In genomic region chr3:129494499-129494898, GRCh38 we compare ENCODE assay signal across 17 cellular contexts. TPM values are rescaled to one million over a fixed set of nuclear protein-coding genes. Genes with fewer than 3 reads are reported as not detected.
A peak's percentile ranks its signal among the peaks of the same experiment; 100 is the strongest.
DNase-seq lines count a peak whose midpoint lies in the region; ATAC-seq, FAIRE-seq and TF ChIP-seq lines count a peak whose summit lies in the region.
"Not testable (repeated sequence)": the region's sequence is repeated elsewhere in the genome, so short reads cannot be mapped to it uniquely, and the experiment has no call there.
"Had no signal": no experiment of that assay in that cellular context is flagged by ENCODE, and none has a peak within 500 bp of the region (broad histone marks: within the 10 kb centered on the region; RNA-seq: fewer than 3 reads in every experiment).

No MANE protein-coding gene starts in this region.

- H3K79me2 ChIP-seq in GM23338 (replicated peaks; ENCODE audit: insufficient read depth); fibroblast of lung (ENCODE audit: control insufficient read depth, insufficient read depth, low read length); HepG2 (ENCODE audit: insufficient read depth, low read length); smooth muscle cell (ENCODE audit: low read depth): not testable (repeated sequence)

- TF ChIP-seq EP300 in HepG2 (IDR thresholded peaks at IDR 0.05; ENCODE audit: low read depth in 2 of 2, low read length in 2 of 2); HepG2 (CRISPR knock-in tag; IDR thresholded peaks at IDR 0.05; ENCODE audit: borderline replicate concordance): not testable (repeated sequence)

- not testable (repeated sequence) for DNase-seq in GM23338 (ENCODE audit: low spot score); SJCRH30; central memory CD8-positive, alpha-beta T cell (ENCODE audit: low spot score in 2 of 2); HepG2 (ENCODE audit: low spot score); osteocyte (ENCODE audit: extremely low spot score, unreplicated experiment); smooth muscle cell (lab: John Stamatoyannopoulos, UW; ENCODE audit: unreplicated experiment); uterus
- peak in 1 of 2 donors; percentile 36 for DNase-seq in fibroblast of lung (ENCODE audit: low read depth in 2 of 2)

- not testable (repeated sequence) for ATAC-seq in GM23338; central memory CD8-positive, alpha-beta T cell (replicated peaks; ENCODE audit: extremely low read depth, poor library complexity, severe bottlenecking)
- ATAC-seq in HepG2: peak; percentile 2; the same call in 1 of the 3 replicates

- H3K27ac Mint-ChIP-seq in GM23338: not testable (repeated sequence)
- peak overlapping the region; percentile 10 for H3K27ac Mint-ChIP-seq in central memory CD8-positive, alpha-beta T cell (ENCODE audit: low read depth)
- peak overlapping the region; percentile 71 for H3K27ac Mint-ChIP-seq in osteocyte (ENCODE audit: unreplicated experiment)

- not testable (repeated sequence) for H3K4me2 ChIP-seq in GM23338; HepG2 (ENCODE audit: low read depth, low read length)
- H3K4me2 ChIP-seq in fibroblast of lung (ENCODE audit: extremely low read depth, insufficient read depth, low read length) (peak overlapping the region; percentile 34), smooth muscle cell (peak overlapping the region; percentile 28)

- not testable (repeated sequence) for H3K27me3 ChIP-seq in GM23338 (ENCODE audit: insufficient read depth); SJCRH30; fibroblast of lung (ENCODE audit: control insufficient read depth, insufficient read depth, low read length); HepG2 (ENCODE audit: control insufficient read depth in 1 of 2, insufficient read depth in 2 of 2, low read length in 2 of 2); smooth muscle cell (ENCODE audit: low read depth); uterus

- not testable (repeated sequence) for BruUV-seq in HepG2 (replicated peaks; lab: Mats Ljungman, UMichigan)

- CTCF ChIA-PET in HepG2 (lab: Yijun Ruan, JAX; ENCODE audit: low intra/inter-chr PET ratio, low total read pairs): not testable (repeated sequence)

- not testable (repeated sequence) for H4K20me1 ChIP-seq in GM23338 (replicated peaks; ENCODE audit: insufficient read depth); fibroblast of lung (ENCODE audit: control insufficient read depth, extremely low read depth, insufficient read depth, low read length); HepG2 (ENCODE audit: insufficient read depth, low read length); smooth muscle cell (ENCODE audit: low read depth)

- not testable (repeated sequence) for H3K9me3 Mint-ChIP-seq in GM23338; central memory CD8-positive, alpha-beta T cell; osteocyte (ENCODE audit: unreplicated experiment)

- POLR2A ChIA-PET in HepG2 (lab: Yijun Ruan, JAX): interaction anchor here (0.6 to 4.5 kb wide), 3 partner anchors 102 to 132 kb away, joined by 4 to 18 read pairs (median 5); no protein-coding TSS in a partner anchor

- intact Hi-C loops in HepG2 (cut with micrococcal nuclease; ENCODE audit: unreplicated experiment): loop anchor here (10.0 kb wide), 1 partner anchor 60 kb away; no protein-coding TSS in a partner anchor
- intact Hi-C loops in uterus (cut with DNase I; ENCODE audit: low total_unique reads): not testable (repeated sequence)

- FAIRE-seq in HepG2 (lab: Jason Lieb, UNC): not testable (repeated sequence)

- WGBS in HepG2 (ENCODE audit: low lambda C conversion rate): 75% methylated on average over 5 of the region's 5 CpGs
- 26% methylated on average over 5 of the region's 5 CpGs for WGBS in smooth muscle cell (ENCODE audit: low lambda C conversion rate)

- not testable (repeated sequence) for TF ChIP-seq POLR2A in HepG2 (IDR thresholded peaks at IDR 0.05; ENCODE audit: insufficient read depth in 1 of 2, low read depth in 2 of 2, low read length in 2 of 2); uterus (IDR thresholded peaks at IDR 0.05)

- in situ Hi-C loops in HepG2 (cut with HindIII; ENCODE audit: extremely low pct_ligation_motif_present, low pct_unique_long_range_greater_than_20kb): loop anchor here (5.0 kb wide), 2 partner anchors 58 to 343 kb away; no protein-coding TSS in a partner anchor

- H3K9me3 ChIP-seq in SJCRH30 (replicated peaks); fibroblast of lung (ENCODE audit: control insufficient read depth, insufficient read depth, low read depth, low read length); HepG2 (ENCODE audit: low read length); smooth muscle cell (replicated peaks; ENCODE audit: low read depth); uterus: not testable (repeated sequence)

- H2AFZ ChIP-seq in GM23338; fibroblast of lung (ENCODE audit: low read length); HepG2 (ENCODE audit: low read length); smooth muscle cell (ENCODE audit: low read depth): not testable (repeated sequence)

- H3K4me1 Mint-ChIP-seq in GM23338: peaks cover 14% of the 10 kb centered on the region
- not testable (repeated sequence) for H3K4me1 Mint-ChIP-seq in central memory CD8-positive, alpha-beta T cell
- H3K4me1 Mint-ChIP-seq in osteocyte (ENCODE audit: unreplicated experiment): peaks cover 31% of the 10 kb centered on the region

- peaks cover 13% of the 10 kb centered on the region for H3K27me3 Mint-ChIP-seq in GM23338 (ENCODE audit: insufficient read depth, low read depth, poor library complexity)
- not testable (repeated sequence) for H3K27me3 Mint-ChIP-seq in central memory CD8-positive, alpha-beta T cell; osteocyte (ENCODE audit: unreplicated experiment)

- H3K27ac ChIP-seq in GM23338 (ENCODE audit: low read depth): 0 out of 2 replicates have a peak overlapping the region, but pooled peaks have one; percentile 32
- peak overlapping the region; percentile 14; the same call in 1 of the 2 replicates for H3K27ac ChIP-seq in SJCRH30
- peak overlapping the region; percentile 73 for H3K27ac ChIP-seq in fibroblast of lung (ENCODE audit: insufficient read depth, low read length)
- peak overlapping the region; percentile 74 for H3K27ac ChIP-seq in HepG2 (ENCODE audit: extremely low read length, insufficient read depth, low read length)
- H3K27ac ChIP-seq in smooth muscle cell (ENCODE audit: low read depth): peak overlapping the region; percentile 94
- H3K27ac ChIP-seq in uterus: peak overlapping the region; percentile 80 to 84

- H3K4me3 ChIP-seq in GM23338; SJCRH30; fibroblast of lung (replicated peaks in 1 of 4; ENCODE audit: control extremely low read depth in 1 of 4, insufficient read depth in 1 of 4, low read depth in 3 of 4, low read length in 4 of 4); HepG2 (replicated peaks in 1 of 3; ENCODE audit: insufficient read depth in 1 of 3, low read depth in 2 of 3, low read length in 3 of 3); smooth muscle cell; uterus: not testable (repeated sequence)

- not testable (repeated sequence) for H3F3A ChIP-seq in GM23338 (replicated peaks; ENCODE audit: low read depth)
- peaks cover 27% of the 10 kb centered on the region for H3F3A ChIP-seq in smooth muscle cell (ENCODE audit: low read depth)

- not testable (repeated sequence) for H3K9ac ChIP-seq in fibroblast of lung (ENCODE audit: insufficient read depth, low read length)
- H3K9ac ChIP-seq in HepG2 (ENCODE audit: insufficient read depth, low read depth, low read length) (peak overlapping the region; percentile 16; the same call in 1 of the 2 replicates), smooth muscle cell (ENCODE audit: low read depth) (peak overlapping the region; percentile 40)

- TF ChIP-seq CTCF in GM23338 (conservative IDR thresholded peaks at IDR 0.05; ENCODE audit: low read depth in 2 of 2); fibroblast of lung (conservative IDR thresholded peaks at IDR 0.05 in 1 of 2, IDR thresholded peaks at IDR 0.05 in 1 of 2; ENCODE audit: low read depth in 1 of 2, low read length in 2 of 2); HepG2 (CRISPR knock-in tag; IDR thresholded peaks at IDR 0.05); osteocyte (IDR thresholded peaks at IDR 0.05); smooth muscle cell (IDR thresholded peaks at IDR 0.05; ENCODE audit: borderline replicate concordance, insufficient read depth, poor library complexity, severe bottlenecking); uterus (IDR thresholded peaks at IDR 0.05): not testable (repeated sequence)

- H3K9me2 ChIP-seq in GM23338 (ENCODE audit: insufficient read depth): not testable (repeated sequence)

- TF ChIP-seq RAD21 in HepG2 (CRISPR knock-in tag; IDR thresholded peaks at IDR 0.05): not testable (repeated sequence)

- not testable (repeated sequence) for H3K36me3 ChIP-seq in GM23338 (ENCODE audit: insufficient read depth); SJCRH30; fibroblast of lung (ENCODE audit: control insufficient read depth, insufficient read depth, low read length); HepG2 (replicated peaks in 1 of 2; ENCODE audit: control insufficient read depth in 1 of 2, insufficient read depth in 2 of 2, low read length in 2 of 2); smooth muscle cell (ENCODE audit: low read depth); uterus

- H3K36me3 Mint-ChIP-seq in GM23338 (ENCODE audit: low read depth); central memory CD8-positive, alpha-beta T cell (ENCODE audit: insufficient read depth): not testable (repeated sequence)
- peaks cover 12% of the 10 kb centered on the region for H3K36me3 Mint-ChIP-seq in osteocyte (ENCODE audit: unreplicated experiment)

- H3K4me1 ChIP-seq in GM23338 (ENCODE audit: insufficient read depth); uterus: not testable (repeated sequence)
- peaks cover 14% of the 10 kb centered on the region for H3K4me1 ChIP-seq in SJCRH30
- H3K4me1 ChIP-seq in fibroblast of lung (ENCODE audit: control insufficient read depth, extremely low read depth, insufficient read depth, low read length): peaks cover 22% of the 10 kb centered on the region
- peaks cover 71% of the 10 kb centered on the region for H3K4me1 ChIP-seq in HepG2 (ENCODE audit: insufficient read depth, low read length)
- peaks cover 12% of the 10 kb centered on the region for H3K4me1 ChIP-seq in smooth muscle cell (ENCODE audit: low read depth)

- not testable (repeated sequence) for H3K4me3 Mint-ChIP-seq in GM23338; central memory CD8-positive, alpha-beta T cell; osteocyte (ENCODE audit: unreplicated experiment)

RNA-seq across cellular contexts. Expression of gene RHO, which starts 33.9 kb away (rescaled TPM):
- total RNA-seq in GM23338 (2014; rRNA removed; shearing (Covaris generic)): not detected in 2 replicates
- polyA plus RNA-seq in GM23338 (2016; fragmentation: Nextera tagmentation; extraction: Ambion mirVana): not detected in 2 replicates
- total RNA-seq in SJCRH30 (2014; rRNA removed; shearing (Covaris generic)): not detected in 2 replicates
- total RNA-seq in fibroblast of lung: not detected in 2 replicates
- not detected in 2 replicates for polyA plus RNA-seq in fibroblast of lung
- not detected in 2 replicates for polyA plus RNA-seq in fibroblast of lung (2012)
- polyA minus RNA-seq in fibroblast of lung (ENCODE audit: low replicate concordance): not detected in 2 replicates
- total RNA-seq in HepG2 (2016; rRNA removed; fragmentation: Illumina TruSeq; extraction: Trizol): not detected in 2 replicates
- total RNA-seq in HepG2 (2016; cell fraction: cytosol; rRNA removed; fragmentation: Illumina TruSeq; extraction: Trizol; ENCODE audit: low read depth): not detected in 2 replicates
- not detected in 2 replicates for total RNA-seq in HepG2 (2016; cell fraction: insoluble cytoplasmic fraction; rRNA removed; fragmentation: Illumina TruSeq; extraction: Trizol)
- not detected in 2 replicates for total RNA-seq in HepG2 (2016; cell fraction: membrane; rRNA removed; fragmentation: Illumina TruSeq; extraction: Trizol)
- not detected in 2 replicates for total RNA-seq in HepG2 (2016; cell fraction: nucleus; rRNA removed; fragmentation: Illumina TruSeq; extraction: Trizol)
- not detected in 2 replicates for polyA plus RNA-seq in HepG2 (2011; rRNA removed)
- not detected in 2 replicates for polyA plus RNA-seq in HepG2 (2011; cell fraction: cytosol; rRNA removed)
- 0.05 TPM in 1 of 2 replicates, not detected in the other for polyA plus RNA-seq in HepG2 (2011; cell fraction: nucleus; rRNA removed)
- polyA plus RNA-seq in HepG2 (2012): not detected in 2 replicates
- polyA plus RNA-seq in HepG2 (2016; cell fraction: cytosol; fragmentation: Illumina TruSeq; extraction: Trizol; ENCODE audit: low read depth): not detected in 2 replicates
- polyA plus RNA-seq in HepG2 (2016; cell fraction: insoluble cytoplasmic fraction; fragmentation: Illumina TruSeq; extraction: Trizol; ENCODE audit: low read depth): not detected in 2 replicates
- not detected in 2 replicates for polyA plus RNA-seq in HepG2 (2016; cell fraction: membrane; fragmentation: Illumina TruSeq; extraction: Trizol; ENCODE audit: low read depth)
- polyA plus RNA-seq in HepG2 (2016; cell fraction: nucleus; fragmentation: Illumina TruSeq; extraction: Trizol; ENCODE audit: insufficient read depth, low read depth): not detected in 2 replicates
- not detected in 2 replicates for polyA minus RNA-seq in HepG2 (2011; rRNA and poly(A)+ RNA removed; ENCODE audit: low replicate concordance)
- not detected in 2 replicates for polyA minus RNA-seq in HepG2 (2011; cell fraction: cytosol; rRNA and poly(A)+ RNA removed)
- not detected in 2 replicates for polyA minus RNA-seq in HepG2 (2011; cell fraction: nucleus; rRNA and poly(A)+ RNA removed)
- total RNA-seq in osteocyte: not detected in 2 replicates
- 0.63 TPM in 1 of 2 replicates, not detected in the other for total RNA-seq in smooth muscle cell
- not detected in 2 replicates for polyA plus RNA-seq in smooth muscle cell
- total RNA-seq in uterus: under 1 TPM in 1 of 4 donors, not detected in 3; 0.34 TPM
- total RNA-seq: activated CD8-positive, alpha-beta T cell treated with anti-CD3 and anti-CD28 coated beads, Interleukin-2, amount 10 ng/mL, durations not matched to agents 7 days and 5 days; activated naive CD8-positive, alpha-beta T cell treated with anti-CD3 and anti-CD28 coated beads, Interleukin-2, amount 10 ng/mL, durations not matched to agents 7 days and 5 days; left lobe of liver; mucosa of gallbladder; renal cortical epithelial cell; RPMI7951; T-helper 17 cell; ureter had no signal
- polyA plus RNA-seq: CD14-positive monocyte had no signal

RNA-seq across cellular contexts. Expression of gene H1-8, which starts 48.5 kb away (rescaled TPM):
- total RNA-seq in GM23338 (2014; rRNA removed; shearing (Covaris generic)): not detected in 2 replicates
- polyA plus RNA-seq in GM23338 (2016; fragmentation: Nextera tagmentation; extraction: Ambion mirVana) (not detected in 2 replicates), fibroblast of lung (not detected in 2 replicates), HepG2 (2011; rRNA removed) (0.08 TPM in 1 of 2 replicates, not detected in the other), smooth muscle cell (not detected in 2 replicates)
- total RNA-seq in SJCRH30 (2014; rRNA removed; shearing (Covaris generic)): not detected in 2 replicates
- total RNA-seq in fibroblast of lung (not detected in 2 replicates), HepG2 (2016; rRNA removed; fragmentation: Illumina TruSeq; extraction: Trizol) (not detected in 2 replicates), osteocyte (not detected in 2 replicates), smooth muscle cell (not detected in 2 replicates), uterus (not detected)
- not detected in 2 replicates for polyA plus RNA-seq in fibroblast of lung (2012)
- not detected in 2 replicates for polyA minus RNA-seq in fibroblast of lung (ENCODE audit: low replicate concordance)
- not detected in 2 replicates for total RNA-seq in HepG2 (2016; cell fraction: cytosol; rRNA removed; fragmentation: Illumina TruSeq; extraction: Trizol; ENCODE audit: low read depth)
- total RNA-seq in HepG2 (2016; cell fraction: insoluble cytoplasmic fraction; rRNA removed; fragmentation: Illumina TruSeq; extraction: Trizol): not detected in 2 replicates
- not detected in 2 replicates for total RNA-seq in HepG2 (2016; cell fraction: membrane; rRNA removed; fragmentation: Illumina TruSeq; extraction: Trizol)
- not detected in 2 replicates for total RNA-seq in HepG2 (2016; cell fraction: nucleus; rRNA removed; fragmentation: Illumina TruSeq; extraction: Trizol)
- polyA plus RNA-seq in HepG2 (2011; cell fraction: cytosol; rRNA removed): 0.09 and 0.12 TPM in 2 replicates
- polyA plus RNA-seq in HepG2 (2011; cell fraction: nucleus; rRNA removed): not detected in 2 replicates
- polyA plus RNA-seq in HepG2 (2012): not detected in 2 replicates
- not detected in 2 replicates for polyA plus RNA-seq in HepG2 (2016; cell fraction: cytosol; fragmentation: Illumina TruSeq; extraction: Trizol; ENCODE audit: low read depth)
- polyA plus RNA-seq in HepG2 (2016; cell fraction: insoluble cytoplasmic fraction; fragmentation: Illumina TruSeq; extraction: Trizol; ENCODE audit: low read depth): not detected in 2 replicates
- not detected in 2 replicates for polyA plus RNA-seq in HepG2 (2016; cell fraction: membrane; fragmentation: Illumina TruSeq; extraction: Trizol; ENCODE audit: low read depth)
- not detected in 2 replicates for polyA plus RNA-seq in HepG2 (2016; cell fraction: nucleus; fragmentation: Illumina TruSeq; extraction: Trizol; ENCODE audit: insufficient read depth, low read depth)
- not detected in 2 replicates for polyA minus RNA-seq in HepG2 (2011; rRNA and poly(A)+ RNA removed; ENCODE audit: low replicate concordance)
- polyA minus RNA-seq in HepG2 (2011; cell fraction: cytosol; rRNA and poly(A)+ RNA removed): not detected in 2 replicates
- not detected in 2 replicates for polyA minus RNA-seq in HepG2 (2011; cell fraction: nucleus; rRNA and poly(A)+ RNA removed)
- total RNA-seq: activated CD8-positive, alpha-beta T cell treated with anti-CD3 and anti-CD28 coated beads, Interleukin-2, amount 10 ng/mL, durations not matched to agents 7 days and 5 days; activated naive CD8-positive, alpha-beta T cell treated with anti-CD3 and anti-CD28 coated beads, Interleukin-2, amount 10 ng/mL, durations not matched to agents 7 days and 5 days; left lobe of liver; mucosa of gallbladder; renal cortical epithelial cell; RPMI7951; T-helper 17 cell; ureter had no signal
- polyA plus RNA-seq: CD14-positive monocyte had no signal

RNA-seq across cellular contexts. Expression of gene IFT122, which starts 54.5 kb away (rescaled TPM):
- total RNA-seq in GM23338 (2014; rRNA removed; shearing (Covaris generic)): 30.2 and 38.8 TPM in 2 replicates
- 10.2 and 10.9 TPM in 2 replicates for polyA plus RNA-seq in GM23338 (2016; fragmentation: Nextera tagmentation; extraction: Ambion mirVana)
- 15.7 and 18.1 TPM in 2 replicates for total RNA-seq in SJCRH30 (2014; rRNA removed; shearing (Covaris generic))
- total RNA-seq in fibroblast of lung: 16.9 and 27.2 TPM in 2 replicates
- 13.2 and 17.9 TPM in 2 replicates for polyA plus RNA-seq in fibroblast of lung
- polyA plus RNA-seq in fibroblast of lung (2012): 12.6 and 16.2 TPM in 2 replicates
- polyA minus RNA-seq in fibroblast of lung (ENCODE audit: low replicate concordance): 82.2 and 84.8 TPM in 2 replicates
- 10.3 and 10.8 TPM in 2 replicates for total RNA-seq in HepG2 (2016; rRNA removed; fragmentation: Illumina TruSeq; extraction: Trizol)
- total RNA-seq in HepG2 (2016; cell fraction: cytosol; rRNA removed; fragmentation: Illumina TruSeq; extraction: Trizol; ENCODE audit: low read depth): 1.7 and 3.1 TPM in 2 replicates
- 9.7 and 10.0 TPM in 2 replicates for total RNA-seq in HepG2 (2016; cell fraction: insoluble cytoplasmic fraction; rRNA removed; fragmentation: Illumina TruSeq; extraction: Trizol)
- 3.2 and 3.8 TPM in 2 replicates for total RNA-seq in HepG2 (2016; cell fraction: membrane; rRNA removed; fragmentation: Illumina TruSeq; extraction: Trizol)
- 13.1 and 17.6 TPM in 2 replicates for total RNA-seq in HepG2 (2016; cell fraction: nucleus; rRNA removed; fragmentation: Illumina TruSeq; extraction: Trizol)
- 9.1 and 10.1 TPM in 2 replicates for polyA plus RNA-seq in HepG2 (2011; rRNA removed)
- polyA plus RNA-seq in HepG2 (2011; cell fraction: cytosol; rRNA removed): 6.0 and 7.1 TPM in 2 replicates
- 39.5 and 68.7 TPM in 2 replicates for polyA plus RNA-seq in HepG2 (2011; cell fraction: nucleus; rRNA removed)
- 8.5 and 8.9 TPM in 2 replicates for polyA plus RNA-seq in HepG2 (2012)
- 1.0 and 2.0 TPM in 2 replicates for polyA plus RNA-seq in HepG2 (2016; cell fraction: cytosol; fragmentation: Illumina TruSeq; extraction: Trizol; ENCODE audit: low read depth)
- 6.8 and 7.9 TPM in 2 replicates for polyA plus RNA-seq in HepG2 (2016; cell fraction: insoluble cytoplasmic fraction; fragmentation: Illumina TruSeq; extraction: Trizol; ENCODE audit: low read depth)
- polyA plus RNA-seq in HepG2 (2016; cell fraction: membrane; fragmentation: Illumina TruSeq; extraction: Trizol; ENCODE audit: low read depth): 1.5 and 2.2 TPM in 2 replicates
- polyA plus RNA-seq in HepG2 (2016; cell fraction: nucleus; fragmentation: Illumina TruSeq; extraction: Trizol; ENCODE audit: insufficient read depth, low read depth): 31.1 and 32.0 TPM in 2 replicates
- polyA minus RNA-seq in HepG2 (2011; rRNA and poly(A)+ RNA removed; ENCODE audit: low replicate concordance): 44.2 and 53.6 TPM in 2 replicates
- 4.7 and 7.2 TPM in 2 replicates for polyA minus RNA-seq in HepG2 (2011; cell fraction: cytosol; rRNA and poly(A)+ RNA removed)
- polyA minus RNA-seq in HepG2 (2011; cell fraction: nucleus; rRNA and poly(A)+ RNA removed): 22.0 and 30.6 TPM in 2 replicates
- total RNA-seq in osteocyte: 23.2 and 25.9 TPM in 2 replicates
- 17.3 and 17.4 TPM in 2 replicates for total RNA-seq in smooth muscle cell
- polyA plus RNA-seq in smooth muscle cell: 13.2 and 13.4 TPM in 2 replicates
- total RNA-seq in uterus: 10 to 100 TPM in 3 of 4 donors, 1 to 10 TPM in 1; 4.1 to 70.2 (median 38.6) TPM

RNA-seq across cellular contexts. Expression of gene MBD4, which starts 54.8 kb away (rescaled TPM):
- total RNA-seq in GM23338 (2014; rRNA removed; shearing (Covaris generic)): 26.4 and 33.9 TPM in 2 replicates
- polyA plus RNA-seq in GM23338 (2016; fragmentation: Nextera tagmentation; extraction: Ambion mirVana): 51.8 and 59.3 TPM in 2 replicates
- 29.6 and 36.7 TPM in 2 replicates for total RNA-seq in SJCRH30 (2014; rRNA removed; shearing (Covaris generic))
- total RNA-seq in fibroblast of lung: 35.2 and 35.5 TPM in 2 replicates
- 24.6 and 27.4 TPM in 2 replicates for polyA plus RNA-seq in fibroblast of lung
- 16.2 and 16.7 TPM in 2 replicates for polyA plus RNA-seq in fibroblast of lung (2012)
- polyA minus RNA-seq in fibroblast of lung (ENCODE audit: low replicate concordance): 1.2 and 4.8 TPM in 2 replicates
- total RNA-seq in HepG2 (2016; rRNA removed; fragmentation: Illumina TruSeq; extraction: Trizol): 25.3 and 26.9 TPM in 2 replicates
- total RNA-seq in HepG2 (2016; cell fraction: cytosol; rRNA removed; fragmentation: Illumina TruSeq; extraction: Trizol; ENCODE audit: low read depth): 5.2 and 7.0 TPM in 2 replicates
- total RNA-seq in HepG2 (2016; cell fraction: insoluble cytoplasmic fraction; rRNA removed; fragmentation: Illumina TruSeq; extraction: Trizol): 25.0 and 27.0 TPM in 2 replicates
- 11.5 and 12.6 TPM in 2 replicates for total RNA-seq in HepG2 (2016; cell fraction: membrane; rRNA removed; fragmentation: Illumina TruSeq; extraction: Trizol)
- total RNA-seq in HepG2 (2016; cell fraction: nucleus; rRNA removed; fragmentation: Illumina TruSeq; extraction: Trizol): 30.2 and 35.1 TPM in 2 replicates
- polyA plus RNA-seq in HepG2 (2011; rRNA removed): 13.7 and 14.9 TPM in 2 replicates
- 4.8 and 4.9 TPM in 2 replicates for polyA plus RNA-seq in HepG2 (2011; cell fraction: cytosol; rRNA removed)
- polyA plus RNA-seq in HepG2 (2011; cell fraction: nucleus; rRNA removed): 22.5 and 26.7 TPM in 2 replicates
- 10.8 and 12.2 TPM in 2 replicates for polyA plus RNA-seq in HepG2 (2012)
- polyA plus RNA-seq in HepG2 (2016; cell fraction: cytosol; fragmentation: Illumina TruSeq; extraction: Trizol; ENCODE audit: low read depth): 1.9 and 2.1 TPM in 2 replicates
- polyA plus RNA-seq in HepG2 (2016; cell fraction: insoluble cytoplasmic fraction; fragmentation: Illumina TruSeq; extraction: Trizol; ENCODE audit: low read depth): 21.7 and 24.1 TPM in 2 replicates
- polyA plus RNA-seq in HepG2 (2016; cell fraction: membrane; fragmentation: Illumina TruSeq; extraction: Trizol; ENCODE audit: low read depth): 4.6 and 5.5 TPM in 2 replicates
- 43.7 and 51.7 TPM in 2 replicates for polyA plus RNA-seq in HepG2 (2016; cell fraction: nucleus; fragmentation: Illumina TruSeq; extraction: Trizol; ENCODE audit: insufficient read depth, low read depth)
- polyA minus RNA-seq in HepG2 (2011; rRNA and poly(A)+ RNA removed; ENCODE audit: low replicate concordance): 6.9 and 16.7 TPM in 2 replicates
- 4.8 and 6.9 TPM in 2 replicates for polyA minus RNA-seq in HepG2 (2011; cell fraction: cytosol; rRNA and poly(A)+ RNA removed)
- 32.4 and 39.8 TPM in 2 replicates for polyA minus RNA-seq in HepG2 (2011; cell fraction: nucleus; rRNA and poly(A)+ RNA removed)
- 23.1 and 24.2 TPM in 2 replicates for total RNA-seq in osteocyte
- 23.1 and 28.9 TPM in 2 replicates for total RNA-seq in smooth muscle cell
- 26.5 and 26.8 TPM in 2 replicates for polyA plus RNA-seq in smooth muscle cell
- 10 to 100 TPM; 13.8 to 36.2 (median 20.4) TPM for total RNA-seq in uterus

Comparison
In these comparisons a context has a peak if more than half of its experiments do, and no peak if none do; other contexts are left out.
1. H3K27ac ChIP-seq: peak in every context shown above with its lines; median percentile 94 in smooth muscle cell; 82 in uterus; 74 in HepG2; 73 in fibroblast of lung; 32 in GM23338; 14 in SJCRH30.